In the genomic region with DNA sequence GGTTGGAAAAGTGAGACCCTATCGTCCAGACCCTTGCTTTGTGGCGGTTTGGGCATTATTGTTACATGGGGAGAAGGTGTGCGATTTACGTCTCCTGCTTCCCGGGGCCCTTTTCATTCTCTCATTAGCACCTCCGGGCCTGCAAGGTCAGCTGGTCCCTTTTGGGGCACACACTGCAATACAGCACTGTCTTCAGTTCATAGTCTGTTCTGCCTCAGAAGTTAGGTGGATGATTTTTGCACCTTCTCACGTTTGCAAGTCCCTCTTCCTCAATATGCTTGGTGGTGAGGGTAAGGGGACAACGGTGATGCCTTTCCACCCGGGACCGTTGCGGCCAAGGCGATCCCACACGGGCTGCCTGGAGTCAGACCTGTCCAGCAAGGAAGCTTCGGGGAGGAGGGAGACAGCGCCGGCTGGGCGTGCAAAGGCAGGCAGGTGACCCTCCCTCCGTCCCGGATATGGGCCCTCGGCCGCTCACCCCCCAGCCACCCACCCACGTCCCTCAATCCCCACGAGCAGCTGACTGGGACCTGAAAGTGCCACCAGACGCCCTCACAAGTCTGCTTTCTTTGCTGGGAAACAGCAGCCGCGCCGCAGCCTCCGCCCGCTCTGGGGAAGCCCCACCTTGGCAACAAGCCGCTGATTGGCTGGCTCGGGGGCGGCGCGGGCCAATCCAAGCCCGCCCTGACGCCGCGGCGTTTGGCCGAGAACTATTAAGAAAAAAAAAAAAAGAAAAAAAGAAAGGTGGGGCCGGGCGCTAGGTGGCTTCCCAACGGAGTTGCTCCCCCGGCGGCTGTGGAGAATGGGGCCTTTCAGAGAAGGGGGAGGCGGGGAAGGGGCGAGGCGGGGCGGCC, we compare ENCODE assay signal across 8 cellular contexts. TPM values are rescaled to one million over a fixed set of nuclear protein-coding genes. Genes with fewer than 3 reads are reported as not detected.
DNase-seq lines count a peak whose midpoint lies in the region; TF ChIP-seq lines count a peak whose summit lies in the region.

No MANE protein-coding gene starts in this region.

- TF ChIP-seq CTCF in Loucy (conservative IDR thresholded peaks at IDR 0.05; ENCODE audit: low read length) (no peak), neural cell (IDR thresholded peaks at IDR 0.05; ENCODE audit: poor library complexity, severe bottlenecking) (no peak), stomach (IDR thresholded peaks at IDR 0.05) (no peak)

- peaks cover 26% of the 10 kb centered on the region; the same call in 1 of the 2 replicates for H3K79me2 ChIP-seq in Loucy (ENCODE audit: insufficient read depth, low read length)
- no peaks in the 10 kb centered on the region for H3K79me2 ChIP-seq in neural cell (replicated peaks; ENCODE audit: insufficient read depth, low read length)

- 1 to 4% (median 3%) methylated on average over 47 to 49 of the region's 49 CpGs for WGBS in stomach, 5 donors

- DNase-seq in EL: peak; percentile 84
- peak; percentile 98 for DNase-seq in H7
- peak; percentile 98 for DNase-seq in activated effector memory CD4-positive, alpha-beta T cell treated with anti-CD3 and anti-CD28 coated beads, Interleukin-2, amount 50 U/mL, for 16 hours
- peak; percentile 65 for DNase-seq in fibroblast of the conjunctiva (ENCODE audit: low read depth)
- DNase-seq in stomach: peak; percentile 97

- H3K27me3 ChIP-seq in H7 (ENCODE audit: control insufficient read depth, insufficient read depth, low read length) (peaks cover 45% of the 10 kb centered on the region), Loucy (ENCODE audit: insufficient read depth, low read length, poor library complexity, severe bottlenecking) (no peaks in the 10 kb centered on the region), neural cell (ENCODE audit: insufficient read depth, low read depth, low read length) (no peaks in the 10 kb centered on the region), stomach (no peaks in the 10 kb centered on the region)

- intact Hi-C loops in stomach (cut with DNase I; ENCODE audit: low total_unique reads): no loop called here

- H4K20me1 ChIP-seq in Loucy (ENCODE audit: insufficient read depth, low read length, poor library complexity, severe bottlenecking) (no peaks in the 10 kb centered on the region), neural cell (ENCODE audit: insufficient read depth) (no peaks in the 10 kb centered on the region)

- TF ChIP-seq POLR2A in Raji (IDR thresholded peaks at IDR 0.05; ENCODE audit: insufficient read depth, low read depth, low read length) (peak; percentile 70), stomach (IDR thresholded peaks at IDR 0.05) (peak in 2 of 4 donors; percentile 36 to 72)

- H3K27ac ChIP-seq in neural cell (ENCODE audit: low read length): peak overlapping the region; percentile 50
- peak overlapping the region; percentile 95 to 98 (median 97) for H3K27ac ChIP-seq in stomach

- H3K4me3 ChIP-seq in H7 (ENCODE audit: insufficient read depth, low read depth, low read length) (peak overlapping the region; percentile 55), Loucy (ENCODE audit: low read length, poor library complexity, severe bottlenecking) (peak overlapping the region; percentile 75), neural cell (ENCODE audit: low read length) (peak overlapping the region; percentile 69), stomach (peak overlapping the region; percentile 40 to 50 (median 44))

- TF ChIP-seq RAD21 in neural cell (conservative IDR thresholded peaks at IDR 0.05): no peak

- H3K9ac ChIP-seq in Loucy (ENCODE audit: low read depth, low read length, poor library complexity, severe bottlenecking): peak overlapping the region; percentile 93
- H3K9ac ChIP-seq in neural cell (ENCODE audit: low read length): peak overlapping the region; percentile 67

- H3K36me3 ChIP-seq in H7 (replicated peaks; ENCODE audit: control insufficient read depth, insufficient read depth, low read length) (no peaks in the 10 kb centered on the region), Loucy (ENCODE audit: insufficient read depth, low read length) (no peaks in the 10 kb centered on the region), neural cell (ENCODE audit: insufficient read depth, low read length) (no peaks in the 10 kb centered on the region), stomach (no peaks in the 10 kb centered on the region)

- H3K9me2 ChIP-seq in Loucy (replicated peaks; ENCODE audit: low read depth, low read length) (no peaks in the 10 kb centered on the region), neural cell (ENCODE audit: insufficient read depth, low read length) (no peaks in the 10 kb centered on the region)

- H3K4me2 ChIP-seq in Loucy (ENCODE audit: low read depth, low read length, poor library complexity, severe bottlenecking): peak overlapping the region; percentile 93
- peak overlapping the region; percentile 83 for H3K4me2 ChIP-seq in neural cell (ENCODE audit: low read length)

- H3K9me3 ChIP-seq in Loucy (ENCODE audit: insufficient read depth, low read depth, low read length) (no peaks in the 10 kb centered on the region), neural cell (ENCODE audit: low read length) (no peaks in the 10 kb centered on the region), stomach (no peaks in the 10 kb centered on the region)

- H3F3A ChIP-seq in Loucy (ENCODE audit: low read depth): no peaks in the 10 kb centered on the region
- peaks cover 4% of the 10 kb centered on the region for H3F3A ChIP-seq in neural cell (ENCODE audit: insufficient read depth, low read length, poor library complexity, severe bottlenecking)

- H2AFZ ChIP-seq in Loucy (ENCODE audit: low read length) (peak overlapping the region; percentile 82; the same call in 1 of the 2 replicates), neural cell (ENCODE audit: low read depth, low read length) (peak overlapping the region; percentile 74)

- peaks cover 79% of the 10 kb centered on the region for H3K4me1 ChIP-seq in Loucy (ENCODE audit: insufficient read depth, low read length, poor library complexity, severe bottlenecking)
- H3K4me1 ChIP-seq in stomach: peaks cover 52 to 70% (median 65%) of the 10 kb centered on the region in 4 donors

- peak; percentile 68 for TF ChIP-seq EP300 in neural cell (conservative IDR thresholded peaks at IDR 0.05; ENCODE audit: poor library complexity, severe bottlenecking)
- no peak for TF ChIP-seq EP300 in stomach (IDR thresholded peaks at IDR 0.05)

TF ChIP-seq in neural cell, 6 proteins besides CTCF, POLR2A, EP300 and RAD21:
- TF ChIP-seq TAF1 (IDR thresholded peaks at IDR 0.05; ENCODE audit: low read depth) (peak; percentile 75), EZH2 (IDR thresholded peaks at IDR 0.05; ENCODE audit: borderline replicate concordance, insufficient read depth, low read length, poor library complexity, severe bottlenecking) (no peak), MXI1 (conservative IDR thresholded peaks at IDR 0.05; ENCODE audit: poor library complexity, severe bottlenecking) (peak; percentile 26), SMC3 (conservative IDR thresholded peaks at IDR 0.05; ENCODE audit: poor library complexity) (no peak), POLR2AphosphoS5 (IDR thresholded peaks at IDR 0.05) (peak; percentile 65)
- TF ChIP-seq, protein P1, sequence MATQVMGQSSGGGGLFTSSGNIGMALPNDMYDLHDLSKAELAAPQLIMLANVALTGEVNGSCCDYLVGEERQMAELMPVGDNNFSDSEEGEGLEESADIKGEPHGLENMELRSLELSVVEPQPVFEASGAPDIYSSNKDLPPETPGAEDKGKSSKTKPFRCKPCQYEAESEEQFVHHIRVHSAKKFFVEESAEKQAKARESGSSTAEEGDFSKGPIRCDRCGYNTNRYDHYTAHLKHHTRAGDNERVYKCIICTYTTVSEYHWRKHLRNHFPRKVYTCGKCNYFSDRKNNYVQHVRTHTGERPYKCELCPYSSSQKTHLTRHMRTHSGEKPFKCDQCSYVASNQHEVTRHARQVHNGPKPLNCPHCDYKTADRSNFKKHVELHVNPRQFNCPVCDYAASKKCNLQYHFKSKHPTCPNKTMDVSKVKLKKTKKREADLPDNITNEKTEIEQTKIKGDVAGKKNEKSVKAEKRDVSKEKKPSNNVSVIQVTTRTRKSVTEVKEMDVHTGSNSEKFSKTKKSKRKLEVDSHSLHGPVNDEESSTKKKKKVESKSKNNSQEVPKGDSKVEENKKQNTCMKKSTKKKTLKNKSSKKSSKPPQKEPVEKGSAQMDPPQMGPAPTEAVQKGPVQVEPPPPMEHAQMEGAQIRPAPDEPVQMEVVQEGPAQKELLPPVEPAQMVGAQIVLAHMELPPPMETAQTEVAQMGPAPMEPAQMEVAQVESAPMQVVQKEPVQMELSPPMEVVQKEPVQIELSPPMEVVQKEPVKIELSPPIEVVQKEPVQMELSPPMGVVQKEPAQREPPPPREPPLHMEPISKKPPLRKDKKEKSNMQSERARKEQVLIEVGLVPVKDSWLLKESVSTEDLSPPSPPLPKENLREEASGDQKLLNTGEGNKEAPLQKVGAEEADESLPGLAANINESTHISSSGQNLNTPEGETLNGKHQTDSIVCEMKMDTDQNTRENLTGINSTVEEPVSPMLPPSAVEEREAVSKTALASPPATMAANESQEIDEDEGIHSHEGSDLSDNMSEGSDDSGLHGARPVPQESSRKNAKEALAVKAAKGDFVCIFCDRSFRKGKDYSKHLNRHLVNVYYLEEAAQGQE (IDR thresholded peaks at IDR 0.05; ENCODE audit: borderline replicate concordance): peak; percentile 49

RNA-seq across cellular contexts. Expression of gene BTG2, which starts 21.7 kb away (rescaled TPM):
- 7.2 and 8.7 TPM in 2 replicates for total RNA-seq in H7 (2014; rRNA removed; shearing (Covaris generic))
- polyA plus RNA-seq in neural cell (2.4 and 4.1 TPM in 2 replicates), stomach (10 to 100 TPM; 46.4 to 78.9 (median 58.6) TPM)
- polyA minus RNA-seq in neural cell: 7.8 and 9.0 TPM in 2 replicates
- 100 to 1,000 TPM in 3 of 5 donors, 10 to 100 TPM in 2; 80.2 to 231 (median 113) TPM for total RNA-seq in stomach

RNA-seq across cellular contexts. Expression of gene FMOD, which starts 23.9 kb away (rescaled TPM):
- total RNA-seq in H7 (2014; rRNA removed; shearing (Covaris generic)): not detected in 2 replicates
- polyA plus RNA-seq in neural cell (not detected in 2 replicates), stomach (10 to 100 TPM; 30.1 to 39.7 (median 35.6) TPM)
- not detected in 2 replicates for polyA minus RNA-seq in neural cell
- 100 to 1,000 TPM in 1 of 5 donors, 10 to 100 TPM in 4; 14.7 to 422 (median 54.9) TPM for total RNA-seq in stomach

Comparison
In these comparisons a context has a peak if more than half of its experiments do, and no peak if none do; other contexts are left out.
1. Peak in every context shown above with its lines: DNase-seq, H3K4me3 ChIP-seq and H3K27ac ChIP-seq.
2. RNA of gene FMOD, which starts 23.9 kb away (total RNA-seq): 14.7 to 422 TPM in stomach; not detected in H7; every median in the first group is over 10 times any median in the second.